Comparison of ENCODE assay signal across 8 cellular contexts in genomic region chr10:49762566-49762877, GRCh38. TPM values are rescaled to one million over a fixed set of nuclear protein-coding genes. Genes with fewer than 3 reads are reported as not detected.
DNase-seq lines count a peak whose midpoint lies in the region; ATAC-seq, FAIRE-seq and TF ChIP-seq lines count a peak whose summit lies in the region.

No MANE protein-coding gene starts in this region.

- H3K27me3 ChIP-seq in adipocyte (replicated peaks; ENCODE audit: control insufficient read depth, insufficient read depth, low read length) (peaks cover 52% of the 10 kb centered on the region), HepG2 (ENCODE audit: control insufficient read depth in 1 of 2, insufficient read depth in 2 of 2, low read length in 2 of 2) (peaks cover 0 to 7% of the 10 kb centered on the region in 2 experiments; a peak in 2 of 5 replicates), thymus (ENCODE audit: control insufficient read depth, insufficient read depth) (peaks cover 11% of the 10 kb centered on the region)

- peaks cover 41% of the 10 kb centered on the region for H3K27me3 Mint-ChIP-seq in activated T-cell treated with anti-CD3 and anti-CD28 coated beads, Interleukin-2, amount 50 U/mL, for 72 hours (ENCODE audit: low read depth)

- DNase-seq in activated T-cell treated with anti-CD3 and anti-CD28 coated beads, Interleukin-2, amount 50 U/mL, for 72 hours, result no peak
- DNase-seq in activated T-cell treated with anti-CD3 and anti-CD28 coated beads, Interleukin-2, amount 50 U/mL, for 1 hour, result no peak
- DNase-seq in adipocyte (ENCODE audit: low read depth) (no peak), HepG2 (ENCODE audit: low spot score) (no peak)

- no peak for FAIRE-seq in HepG2 (lab: Jason Lieb, UNC)

- POLR2A ChIA-PET in HepG2 (lab: Yijun Ruan, JAX), result no interaction called here

- H3K27ac ChIP-seq in HepG2 (ENCODE audit: extremely low read length, insufficient read depth, low read length), result no peak overlapping the region
- H3K27ac ChIP-seq in thymus (ENCODE audit: low read depth), result no peak overlapping the region

- no TSS peak for BruUV-seq in HepG2 (replicated peaks; lab: Mats Ljungman, UMichigan)

- no peak for TF ChIP-seq POLR2A in HepG2 (IDR thresholded peaks at IDR 0.05; ENCODE audit: insufficient read depth in 1 of 2, low read depth in 2 of 2, low read length in 2 of 2)

- ATAC-seq in activated T-cell treated with anti-CD3 and anti-CD28 coated beads, Interleukin-2, amount 50 U/mL, for 72 hours (replicated peaks in 1 of 2), result no peak
- no peak for ATAC-seq in HepG2
- no peak for ATAC-seq in GM18511 (IDR thresholded peaks at IDR 0.05; ENCODE audit: unreplicated experiment)
- no peak for ATAC-seq in GM21576 (IDR thresholded peaks at IDR 0.05; ENCODE audit: unreplicated experiment)
- ATAC-seq in HG03045 (IDR thresholded peaks at IDR 0.05; ENCODE audit: unreplicated experiment), result no peak

- H3K27ac Mint-ChIP-seq in activated T-cell treated with anti-CD3 and anti-CD28 coated beads, Interleukin-2, amount 50 U/mL, for 72 hours, result no peak overlapping the region

- no peak for TF ChIP-seq RAD21 in HepG2 (CRISPR knock-in tag; IDR thresholded peaks at IDR 0.05)

- H3K36me3 Mint-ChIP-seq in activated T-cell treated with anti-CD3 and anti-CD28 coated beads, Interleukin-2, amount 50 U/mL, for 72 hours (ENCODE audit: insufficient read depth in 2 of 2), result peaks cover 0 to 4% of the 10 kb centered on the region in 2 donors

- H2AFZ ChIP-seq in HepG2 (ENCODE audit: low read length), result no peak overlapping the region

- H3K4me3 ChIP-seq in adipocyte (ENCODE audit: low read length) (peak overlapping the region; percentile 69), HepG2 (replicated peaks in 1 of 3; ENCODE audit: insufficient read depth in 1 of 3, low read depth in 2 of 3, low read length in 3 of 3) (peak overlapping the region in 2 of 3 experiments; percentile 80 to 83; a peak in 4 of 6 replicates), thymus (ENCODE audit: low read length) (peak overlapping the region; percentile 48)

- H3K4me1 Mint-ChIP-seq in activated T-cell treated with anti-CD3 and anti-CD28 coated beads, Interleukin-2, amount 50 U/mL, for 72 hours (ENCODE audit: low read depth), result no peaks in the 10 kb centered on the region

- H3K4me2 ChIP-seq in HepG2 (ENCODE audit: low read depth, low read length), result peak overlapping the region; percentile 95

- TF ChIP-seq EP300 in HepG2 (IDR thresholded peaks at IDR 0.05; ENCODE audit: low read depth in 2 of 2, low read length in 2 of 2) (no peak), HepG2 (CRISPR knock-in tag; IDR thresholded peaks at IDR 0.05; ENCODE audit: borderline replicate concordance) (no peak)

- H3K9me3 Mint-ChIP-seq in activated T-cell treated with anti-CD3 and anti-CD28 coated beads, Interleukin-2, amount 50 U/mL, for 72 hours, result no peaks in the 10 kb centered on the region

- 42% methylated on average over 4 of the region's 4 CpGs for WGBS in HepG2 (ENCODE audit: low lambda C conversion rate)
- WGBS in thymus, result 40% methylated on average over 4 of the region's 4 CpGs

- no peak overlapping the region for H3K9ac ChIP-seq in adipocyte (ENCODE audit: low read length)
- no peak overlapping the region for H3K9ac ChIP-seq in HepG2 (ENCODE audit: insufficient read depth, low read depth, low read length)

- CTCF ChIA-PET in HepG2 (lab: Yijun Ruan, JAX; ENCODE audit: low intra/inter-chr PET ratio, low total read pairs), result no interaction called here

- H4K20me1 ChIP-seq in HepG2 (ENCODE audit: insufficient read depth, low read length), result 0 out of 2 replicates have a peak, but pooled peaks cover 6% of the 10 kb centered on the region

- H3K36me3 ChIP-seq in adipocyte (ENCODE audit: control insufficient read depth, insufficient read depth, low read length, severe bottlenecking), result no peaks in the 10 kb centered on the region
- H3K36me3 ChIP-seq in HepG2 (replicated peaks in 1 of 2; ENCODE audit: control insufficient read depth in 1 of 2, insufficient read depth in 2 of 2, low read length in 2 of 2), result no peaks in the 10 kb centered on the region
- no peaks in the 10 kb centered on the region for H3K36me3 ChIP-seq in thymus (ENCODE audit: control insufficient read depth, insufficient read depth)

- intact Hi-C loops in HepG2 (cut with micrococcal nuclease; ENCODE audit: unreplicated experiment), result loop anchor here (5.0 kb wide), 1 partner anchor 170 kb away; no protein-coding TSS in a partner anchor

- peak overlapping the region; percentile 62 to 73 for H3K4me3 Mint-ChIP-seq in activated T-cell treated with anti-CD3 and anti-CD28 coated beads, Interleukin-2, amount 50 U/mL, for 72 hours

- in situ Hi-C loops in HepG2 (cut with HindIII; ENCODE audit: extremely low pct_ligation_motif_present, low pct_unique_long_range_greater_than_20kb), result loop anchor here (10.0 kb wide), 1 partner anchor 168 kb away; no protein-coding TSS in a partner anchor

- H3K79me2 ChIP-seq in HepG2 (ENCODE audit: insufficient read depth, low read length), result no peaks in the 10 kb centered on the region

- H3K9me3 ChIP-seq in adipocyte (ENCODE audit: control insufficient read depth, low read length), result peaks cover 10% of the 10 kb centered on the region
- no peaks in the 10 kb centered on the region for H3K9me3 ChIP-seq in HepG2 (ENCODE audit: low read length)
- no peaks in the 10 kb centered on the region for H3K9me3 ChIP-seq in thymus (ENCODE audit: control insufficient read depth)

- no peak for TF ChIP-seq CTCF in HepG2 (CRISPR knock-in tag; IDR thresholded peaks at IDR 0.05)

- H3K4me1 ChIP-seq in adipocyte (ENCODE audit: control insufficient read depth, insufficient read depth, low read length), result no peaks in the 10 kb centered on the region
- H3K4me1 ChIP-seq in HepG2 (ENCODE audit: insufficient read depth, low read length), result peaks cover 17% of the 10 kb centered on the region
- H3K4me1 ChIP-seq in thymus (ENCODE audit: control insufficient read depth, insufficient read depth, low read length), result peaks cover 4% of the 10 kb centered on the region

TF ChIP-seq in HepG2, 621 proteins besides CTCF, POLR2A, EP300 and RAD21 (continues in another document):
- TF ChIP-seq ISX (CRISPR knock-in tag; conservative IDR thresholded peaks at IDR 0.05) (no peak; the same call in 1 of the 2 replicates), ZNF562 (CRISPR knock-in tag; IDR thresholded peaks at IDR 0.05; ENCODE audit: borderline replicate concordance) (0 out of 2 replicates have a peak, but pooled peaks have one; percentile 1), ZNF354B (CRISPR knock-in tag; IDR thresholded peaks at IDR 0.05) (no peak), ARHGAP35 (CRISPR knock-in tag; IDR thresholded peaks at IDR 0.05; ENCODE audit: borderline replicate concordance) (no peak), KDM1A (CRISPR knock-in tag; IDR thresholded peaks at IDR 0.05) (no peak), KDM5B (CRISPR knock-in tag; IDR thresholded peaks at IDR 0.05; ENCODE audit: borderline replicate concordance) (no peak)
- TF ChIP-seq, protein P1, sequence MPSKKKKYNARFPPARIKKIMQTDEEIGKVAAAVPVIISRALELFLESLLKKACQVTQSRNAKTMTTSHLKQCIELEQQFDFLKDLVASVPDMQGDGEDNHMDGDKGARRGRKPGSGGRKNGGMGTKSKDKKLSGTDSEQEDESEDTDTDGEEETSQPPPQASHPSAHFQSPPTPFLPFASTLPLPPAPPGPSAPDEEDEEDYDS (CRISPR knock-in tag; IDR thresholded peaks at IDR 0.05), result no peak
- TF ChIP-seq, protein P2, sequence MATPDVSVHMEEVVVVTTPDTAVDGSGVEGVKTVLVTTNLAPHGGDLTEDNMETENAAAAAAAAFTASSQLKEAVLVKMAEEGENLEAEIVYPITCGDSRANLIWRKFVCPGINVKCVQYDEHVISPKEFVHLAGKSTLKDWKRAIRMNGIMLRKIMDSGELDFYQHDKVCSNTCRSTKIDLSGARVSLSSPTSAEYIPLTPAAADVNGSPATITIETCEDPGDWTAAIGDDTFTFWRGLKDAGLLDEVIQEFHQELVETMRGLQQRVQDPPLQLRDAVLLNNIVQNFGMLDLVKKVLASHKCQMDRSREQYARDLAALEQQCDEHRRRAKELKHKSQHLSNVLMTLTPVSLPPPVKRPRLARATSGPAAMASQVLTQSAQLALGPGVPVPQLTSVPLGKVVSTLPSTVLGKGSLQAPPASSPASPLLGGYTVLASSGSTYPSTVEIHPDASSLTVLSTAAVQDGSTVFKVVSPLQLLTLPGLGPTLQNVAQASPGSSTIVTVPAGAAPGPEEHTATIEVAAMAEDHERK (CRISPR knock-in tag; IDR thresholded peaks at IDR 0.05; ENCODE audit: low read depth), result no peak

RNA-seq across cellular contexts. Expression of gene OGDHL, which starts 0.4 kb away (rescaled TPM):
- total RNA-seq in activated T-cell treated with anti-CD3 and anti-CD28 coated beads, Interleukin-2, amount 50 U/mL, for 72 hours, result under 1 TPM; 0.67 to 0.99 TPM
- 1.6 and 3.0 TPM in 2 replicates for total RNA-seq in HepG2 (2016; rRNA removed; fragmentation: Illumina TruSeq; extraction: Trizol)
- total RNA-seq in HepG2 (2016; cell fraction: cytosol; rRNA removed; fragmentation: Illumina TruSeq; extraction: Trizol; ENCODE audit: low read depth), result 0.88 and 0.91 TPM in 2 replicates
- 1.5 and 3.5 TPM in 2 replicates for total RNA-seq in HepG2 (2016; cell fraction: insoluble cytoplasmic fraction; rRNA removed; fragmentation: Illumina TruSeq; extraction: Trizol)
- total RNA-seq in HepG2 (2016; cell fraction: membrane; rRNA removed; fragmentation: Illumina TruSeq; extraction: Trizol), result 1.1 TPM in 2 replicates
- total RNA-seq in HepG2 (2016; cell fraction: nucleus; rRNA removed; fragmentation: Illumina TruSeq; extraction: Trizol), result 5.1 and 6.2 TPM in 2 replicates
- polyA plus RNA-seq in HepG2 (2011; rRNA removed) (9.8 and 11.2 TPM in 2 replicates), thymus (1.9 TPM)
- 4.3 and 6.1 TPM in 2 replicates for polyA plus RNA-seq in HepG2 (2011; cell fraction: cytosol; rRNA removed)
- polyA plus RNA-seq in HepG2 (2011; cell fraction: nucleus; rRNA removed), result 51.8 and 65.3 TPM in 2 replicates
- 3.8 and 4.0 TPM in 2 replicates for polyA plus RNA-seq in HepG2 (2012)
- polyA plus RNA-seq in HepG2 (2016; cell fraction: cytosol; fragmentation: Illumina TruSeq; extraction: Trizol; ENCODE audit: low read depth), result 0.20 and 0.34 TPM in 2 replicates
- 1.3 and 1.5 TPM in 2 replicates for polyA plus RNA-seq in HepG2 (2016; cell fraction: insoluble cytoplasmic fraction; fragmentation: Illumina TruSeq; extraction: Trizol; ENCODE audit: low read depth)
- 0.53 and 0.68 TPM in 2 replicates for polyA plus RNA-seq in HepG2 (2016; cell fraction: membrane; fragmentation: Illumina TruSeq; extraction: Trizol; ENCODE audit: low read depth)
- 13.3 and 17.6 TPM in 2 replicates for polyA plus RNA-seq in HepG2 (2016; cell fraction: nucleus; fragmentation: Illumina TruSeq; extraction: Trizol; ENCODE audit: insufficient read depth, low read depth)
- polyA minus RNA-seq in HepG2 (2011; rRNA and poly(A)+ RNA removed; ENCODE audit: low replicate concordance), result 0.77 and 17.2 TPM in 2 replicates
- polyA minus RNA-seq in HepG2 (2011; cell fraction: cytosol; rRNA and poly(A)+ RNA removed), result 2.6 and 4.6 TPM in 2 replicates
- polyA minus RNA-seq in HepG2 (2011; cell fraction: nucleus; rRNA and poly(A)+ RNA removed), result 10.9 and 12.4 TPM in 2 replicates
